In the genomic region with DNA sequence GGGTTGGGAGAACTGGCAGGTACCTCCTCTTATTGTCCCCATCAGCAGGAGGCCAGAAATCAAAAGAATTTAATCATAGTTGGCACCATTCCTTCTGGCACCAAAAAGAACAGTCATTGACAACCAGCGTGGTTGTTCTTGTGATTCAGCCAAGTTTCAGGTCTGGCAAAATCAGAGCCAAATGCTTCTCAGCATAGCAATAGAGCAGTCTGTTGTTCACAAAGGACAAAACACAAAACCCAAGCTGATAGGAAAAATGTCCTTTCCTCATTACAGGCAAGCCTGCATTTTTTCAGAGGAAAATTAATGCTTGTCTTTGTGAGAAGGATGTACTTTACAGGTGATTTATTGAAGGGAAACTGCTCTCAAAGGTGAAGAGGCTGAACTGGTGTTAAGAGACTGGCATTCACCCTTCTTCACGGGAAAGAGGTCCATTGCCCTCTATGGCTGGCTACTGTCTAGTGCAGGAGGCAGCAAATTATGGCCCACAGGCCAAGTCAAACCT, we compare ENCODE assay signal across 10 cellular contexts.
DNase-seq lines count a peak whose midpoint lies in the region; ATAC-seq and TF ChIP-seq lines count a peak whose summit lies in the region.
"Had no signal": no experiment of that assay in that cellular context is flagged by ENCODE, and none has a peak within 500 bp of the region (broad histone marks: within the 10 kb centered on the region; RNA-seq: fewer than 3 reads in every experiment).

No MANE protein-coding gene starts in this region.

- intact Hi-C loops in left ventricle myocardium superior (cut with micrococcal nuclease), result no loop called here
- intact Hi-C loops in stomach (cut with DNase I; ENCODE audit: low total_unique reads), result no loop called here

- no peak overlapping the region for H3K4me3 ChIP-seq in stomach
- H3K4me3 ChIP-seq: A549 had no signal

- TF ChIP-seq CTCF in stomach (IDR thresholded peaks at IDR 0.05), result peak in 1 of 7 experiments; percentile 8
- no peak for TF ChIP-seq CTCF in GM20000 (IDR thresholded peaks at IDR 0.05; ENCODE audit: extremely low read depth, missing control alignments)

- WGBS in stomach, 5 donors, result 7 to 23% (median 14%) methylated on average over 2 of the region's 2 CpGs

- ATAC-seq in left ventricle myocardium superior (peak; percentile 97), HG03521 (IDR thresholded peaks at IDR 0.05; ENCODE audit: unreplicated experiment) (no peak), HG03095 (IDR thresholded peaks at IDR 0.05; ENCODE audit: unreplicated experiment) (no peak)
- ATAC-seq: A549 had no signal

- peaks cover 0 to 8% (median 3%) of the 10 kb centered on the region in 4 donors for H3K4me1 ChIP-seq in stomach
- H3K4me1 ChIP-seq: A549 had no signal

- H3K36me3 ChIP-seq in stomach, result no peaks in the 10 kb centered on the region

- peak overlapping the region in 4 of 5 donors; percentile 12 to 59 (median 32) for H3K27ac ChIP-seq in stomach
- H3K27ac ChIP-seq: A549 had no signal

- TF ChIP-seq EP300 in stomach (IDR thresholded peaks at IDR 0.05), result no peak

- H3K27me3 ChIP-seq in stomach, result no peaks in the 10 kb centered on the region

- DNase-seq in NCI-H1105 treated with DMSO at 0.1 percent for 48 hours (lab: John Stamatoyannopoulos, UW) (peak; percentile 59), NCI-H1105 (lab: John Stamatoyannopoulos, UW) (no peak), anterior cingulate cortex (lab: John Stamatoyannopoulos, UW) (peak in 34 of 58 donors; percentile 0 to 73 (median 16)), left ventricle myocardium superior (no peak), stomach (peak; percentile 62), GM20000 (ENCODE audit: low spot score) (no peak)
- DNase-seq: Kasumi-1 had no signal

- TF ChIP-seq POLR2A in stomach (IDR thresholded peaks at IDR 0.05), result no peak

- no peaks in the 10 kb centered on the region for H3K9me3 ChIP-seq in stomach
- H3K9me3 ChIP-seq: A549 had no signal

Comparison
In these comparisons a context has a peak if more than half of its experiments do, and no peak if none do; other contexts are left out.
1. DNase-seq: peak in NCI-H1105 treated with DMSO at 0.1 percent for 48 hours (single experiment), anterior cingulate cortex (34 of 58) and stomach (single experiment); none in NCI-H1105 (single experiment), left ventricle myocardium superior (single experiment) and GM20000 (single experiment).